ENCODE assay signal across 1 cellular context in genomic region chr19:49128545-49129237, GRCh38.
A peak's percentile ranks its signal among the peaks of the same experiment; 100 is the strongest.
TF ChIP-seq lines count a peak whose summit lies in the region.

No MANE protein-coding gene starts in this region.

TF ChIP-seq in HEK293, 187 proteins besides CTCF, POLR2A, EP300 and RAD21 (continued from another document):
- TF ChIP-seq ZNF362 (tag by site-specific recombination; IDR thresholded peaks at IDR 0.05) (peak; percentile 61; the same call in 1 of the 2 replicates), ZNF792 (tag by site-specific recombination; IDR thresholded peaks at IDR 0.05) (no peak), ZNF184 (tag by site-specific recombination; IDR thresholded peaks at IDR 0.05) (no peak), ZNF791 (tag by site-specific recombination; IDR thresholded peaks at IDR 0.05) (no peak), TSHZ1 (tag by site-specific recombination; IDR thresholded peaks at IDR 0.05; ENCODE audit: borderline replicate concordance) (no peak), KLF8 (tag by site-specific recombination; IDR thresholded peaks at IDR 0.05) (peak; percentile 7; the same call in 1 of the 2 replicates), ZNF354C (tag by site-specific recombination; IDR thresholded peaks at IDR 0.05; ENCODE audit: borderline replicate concordance, low read depth) (no peak), ZNF76 (tag by site-specific recombination; IDR thresholded peaks at IDR 0.05; ENCODE audit: borderline replicate concordance, low read depth) (0 out of 2 replicates have a peak, but pooled peaks have one; percentile 38), ZNF112 (tag by site-specific recombination; IDR thresholded peaks at IDR 0.05) (no peak), ZNF274 (IDR thresholded peaks at IDR 0.05; ENCODE audit: low read length) (no peak), ZNF274 (tag by site-specific recombination; IDR thresholded peaks at IDR 0.05; ENCODE audit: borderline replicate concordance) (no peak), PRDM10 (tag by site-specific recombination; IDR thresholded peaks at IDR 0.05) (0 out of 2 replicates have a peak, but pooled peaks have one; percentile 4), ZNF140 (tag by site-specific recombination; IDR thresholded peaks at IDR 0.05) (no peak), ZNF211 (tag by site-specific recombination; IDR thresholded peaks at IDR 0.05; ENCODE audit: low read depth) (no peak), ZNF658 (tag by site-specific recombination; IDR thresholded peaks at IDR 0.05) (no peak), ZBTB6 (tag by site-specific recombination; IDR thresholded peaks at IDR 0.05) (0 out of 2 replicates have a peak, but pooled peaks have one; percentile 39), ZNF341 (tag by site-specific recombination; IDR thresholded peaks at IDR 0.05; ENCODE audit: low read depth) (peak; percentile 84), BCL11A (tag by site-specific recombination; IDR thresholded peaks at IDR 0.05; ENCODE audit: low read depth) (no peak), ZNF776 (tag by site-specific recombination; IDR thresholded peaks at IDR 0.05; ENCODE audit: borderline replicate concordance) (no peak), ZNF654 (tag by site-specific recombination; IDR thresholded peaks at IDR 0.05; ENCODE audit: low read depth) (no peak), ZNF132 (tag by site-specific recombination; IDR thresholded peaks at IDR 0.05; ENCODE audit: borderline replicate concordance) (no peak), ZNF37A (tag by site-specific recombination; IDR thresholded peaks at IDR 0.05) (no peak), ZBTB20 (tag by site-specific recombination; IDR thresholded peaks at IDR 0.05) (no peak), ZNF629 (tag by site-specific recombination; IDR thresholded peaks at IDR 0.05) (no peak), ZNF514 (tag by site-specific recombination; IDR thresholded peaks at IDR 0.05) (no peak), ZSCAN5A (tag by site-specific recombination; IDR thresholded peaks at IDR 0.05) (no peak), ZNF266 (tag by site-specific recombination; IDR thresholded peaks at IDR 0.05; ENCODE audit: low read depth) (no peak), SP3 (tag by site-specific recombination; IDR thresholded peaks at IDR 0.05) (no peak), KLF9 (tag by site-specific recombination; IDR thresholded peaks at IDR 0.05; ENCODE audit: low read depth) (no peak), ZNF366 (tag by site-specific recombination; conservative IDR thresholded peaks at IDR 0.05) (peak; percentile 48; the same call in 1 of the 2 replicates), OVOL3 (tag by site-specific recombination; IDR thresholded peaks at IDR 0.05) (no peak), ZIC2 (tag by site-specific recombination; IDR thresholded peaks at IDR 0.05) (no peak), EGR2 (tag by site-specific recombination; IDR thresholded peaks at IDR 0.05; ENCODE audit: low read depth) (no peak), ZNF248 (tag by site-specific recombination; IDR thresholded peaks at IDR 0.05) (no peak), ZNF610 (tag by site-specific recombination; IDR thresholded peaks at IDR 0.05; ENCODE audit: borderline replicate concordance) (no peak), ZNF292 (tag by site-specific recombination; IDR thresholded peaks at IDR 0.05; ENCODE audit: borderline replicate concordance, low read depth) (no peak), INSM2 (tag by site-specific recombination; IDR thresholded peaks at IDR 0.05) (no peak), ZBTB11 (tag by site-specific recombination; conservative IDR thresholded peaks at IDR 0.05; ENCODE audit: low read depth) (peak; percentile 44; the same call in 1 of the 2 replicates), ZFHX2 (tag by site-specific recombination; conservative IDR thresholded peaks at IDR 0.05) (peak; percentile 54)
